26 cellular contexts compared by ENCODE assay signal in genomic region chr1:107550358-107550757, GRCh38.
"Had no signal": no experiment of that assay in that cellular context is flagged by ENCODE, and none has a peak within 500 bp of the region (broad histone marks: within the 10 kb centered on the region; RNA-seq: fewer than 3 reads in every experiment).

No MANE protein-coding gene starts in this region.

- H3K36me3 ChIP-seq: ascending aorta, cardiac muscle cell had no signal

- H3K4me3 ChIP-seq: ascending aorta, cardiac muscle cell, coronary artery had no signal

- H3K9me3 ChIP-seq: ascending aorta had no signal

- H3K27me3 ChIP-seq: ascending aorta, cardiac muscle cell had no signal

- DNase-seq: activated CD4-positive, alpha-beta T cell treated with anti-CD3 and anti-CD28 coated beads, Interleukin-2, amount 10 ng/mL, durations not matched to agents 24 days and 14 days; activated CD4-positive, alpha-beta T cell treated with anti-CD3 and anti-CD28 coated beads, Interleukin-2, amount 50 U/mL, for 4 hours; activated CD8-positive, alpha-beta T cell treated with anti-CD3 and anti-CD28 coated beads for 36 hours; activated gamma-delta T cell; activated naive CD4-positive, alpha-beta T cell treated with Interleukin-2 at 50 U/mL for 16 hours; activated naive CD8-positive, alpha-beta T cell treated with anti-CD3 and anti-CD28 coated beads, Interleukin-2, amount 10 ng/mL, durations not matched to agents 7 days and 5 days; activated T-cell treated with anti-CD3 and anti-CD28 coated beads, Interleukin-2, amount 50 U/mL, for 24 hours; amygdala; KG1; MM.1S; NCI-H1092; NCI-H1436 treated with DMSO at 0.1 percent for 48 hours; NCI-H1694 treated with DMSO at 0.1 percent for 48 hours; NCI-H2029; NCI-H510A; NCI-H526; NCI-H748 treated with DMSO at 0.1 percent for 48 hours; NK-92 treated with Interleukin-12 subunit alpha and Interleukin-12 subunit beta, amount 100 ng/mL, for 24 hours; Right ventricle myocardium superior; SW 1271; T-helper 1 cell; T-helper 2 cell; T-helper 9 cell had no signal

- H3K27ac ChIP-seq: ascending aorta, cardiac muscle cell, coronary artery had no signal

- H3K4me1 ChIP-seq: ascending aorta had no signal
